Comparison of ENCODE assay signal across 9 cellular contexts in genomic region chr22:19958083-19959042, GRCh38. TPM values are rescaled to one million over a fixed set of nuclear protein-coding genes. Genes with fewer than 3 reads are reported as not detected.
DNase-seq lines count a peak whose midpoint lies in the region; ATAC-seq, FAIRE-seq and TF ChIP-seq lines count a peak whose summit lies in the region.
"Had no signal": no experiment of that assay in that cellular context is flagged by ENCODE, and none has a peak within 500 bp of the region (broad histone marks: within the 10 kb centered on the region; RNA-seq: fewer than 3 reads in every experiment).

No MANE protein-coding gene starts in this region.

- no peaks in the 10 kb centered on the region for H3K79me2 ChIP-seq in endothelial cell of umbilical vein (ENCODE audit: control insufficient read depth, insufficient read depth, low read length)

- in situ Hi-C loops in IMR-90 (cut with MboI; ENCODE audit: low sequenced_read_pairs): no loop called here

- H3K9me3 ChIP-seq in IMR-90 (ENCODE audit: control insufficient read depth, insufficient read depth, low read length) (no peaks in the 10 kb centered on the region), endothelial cell of umbilical vein (replicated peaks; ENCODE audit: control insufficient read depth, insufficient read depth, low read length) (no peaks in the 10 kb centered on the region), mesenchymal stem cell (ENCODE audit: control insufficient read depth, low read length) (no peaks in the 10 kb centered on the region), tibial nerve (no peaks in the 10 kb centered on the region), Peyer's patch (no peaks in the 10 kb centered on the region)

- H3K79me1 ChIP-seq in IMR-90 (ENCODE audit: low read depth in 1 of 2, low read length in 2 of 2): peaks cover 34 to 81% of the 10 kb centered on the region in 2 experiments
- H3K79me1 ChIP-seq in mesenchymal stem cell (replicated peaks; ENCODE audit: low read length, poor library complexity, severe bottlenecking): peaks cover 4% of the 10 kb centered on the region

- TF ChIP-seq EP300 in tibial nerve (IDR thresholded peaks at IDR 0.05): no peak

- H4K20me1 ChIP-seq in IMR-90 (ENCODE audit: insufficient read depth, low read length) (peaks cover 63% of the 10 kb centered on the region), endothelial cell of umbilical vein (replicated peaks; ENCODE audit: control insufficient read depth, extremely low read depth, insufficient read depth, low read length) (no peaks in the 10 kb centered on the region)

- H4K5ac ChIP-seq in IMR-90 (ENCODE audit: low read depth, low read length): peak overlapping the region; percentile 16; the same call in 1 of the 2 replicates

- no peak overlapping the region for H3K18ac ChIP-seq in IMR-90 (ENCODE audit: low read depth, low read length)
- peak overlapping the region; percentile 33 to 78 for H3K18ac ChIP-seq in mesenchymal stem cell (ENCODE audit: low read depth in 1 of 2, low read length in 2 of 2)

- H3K9ac ChIP-seq in IMR-90 (ENCODE audit: low read depth, low read length): no peak overlapping the region
- H3K9ac ChIP-seq in endothelial cell of umbilical vein (replicated peaks; ENCODE audit: extremely low read depth, insufficient read depth, low read length): no peak overlapping the region
- peak overlapping the region; percentile 83 for H3K9ac ChIP-seq in mesenchymal stem cell (ENCODE audit: low read length)

- H2BK120ac ChIP-seq in IMR-90 (ENCODE audit: low read depth, low read length) (no peak overlapping the region), mesenchymal stem cell (ENCODE audit: low read depth, low read length) (peak overlapping the region; percentile 67)

- no peak overlapping the region for H4K91ac ChIP-seq in IMR-90 (ENCODE audit: insufficient read depth, low read depth, low read length)
- H4K91ac ChIP-seq in mesenchymal stem cell (ENCODE audit: low read length): peak overlapping the region; percentile 71

- H3K36me3 ChIP-seq in IMR-90 (ENCODE audit: control insufficient read depth, insufficient read depth, low read length) (peaks cover 15% of the 10 kb centered on the region), endothelial cell of umbilical vein (ENCODE audit: control insufficient read depth in 2 of 2, extremely low read depth in 1 of 2, insufficient read depth in 2 of 2, low read length in 2 of 2) (peaks cover 0 to 14% of the 10 kb centered on the region in 2 experiments), mesenchymal stem cell (ENCODE audit: control insufficient read depth in 1 of 2, insufficient read depth in 2 of 2, low read depth in 1 of 2, low read length in 2 of 2) (peaks cover 0 to 26% of the 10 kb centered on the region in 2 experiments), tibial nerve (peaks cover 0 to 14% (median 0%) of the 10 kb centered on the region in 3 donors), Peyer's patch (no peaks in the 10 kb centered on the region)

- H3K4me3 ChIP-seq in IMR-90 (ENCODE audit: insufficient read depth, low read depth, low read length): no peak overlapping the region
- H3K4me3 ChIP-seq in endothelial cell of umbilical vein (replicated peaks in 1 of 3; ENCODE audit: insufficient read depth in 1 of 3, low read depth in 1 of 3, low read length in 3 of 3): no peak overlapping the region
- H3K4me3 ChIP-seq in mesenchymal stem cell (ENCODE audit: insufficient read depth in 1 of 2, low read depth in 1 of 2, low read length in 2 of 2): peak overlapping the region in 1 of 2 experiments; percentile 78
- peak overlapping the region in 1 of 4 donors; percentile 38 for H3K4me3 ChIP-seq in tibial nerve
- peak overlapping the region in 1 of 4 donors; percentile 40 for H3K4me3 ChIP-seq in Peyer's patch

- H2AK5ac ChIP-seq in IMR-90 (ENCODE audit: low read depth, low read length) (peak overlapping the region; percentile 54; the same call in 1 of the 2 replicates), mesenchymal stem cell (ENCODE audit: low read length, severe bottlenecking) (peak overlapping the region; percentile 64)

- no peak overlapping the region for H2BK20ac ChIP-seq in IMR-90 (ENCODE audit: low read depth, low read length)

- dilution Hi-C loops in IMR-90 (cut with HindIII; ENCODE audit: low sequenced_read_pairs, unreplicated experiment) (no loop called here), endothelial cell of umbilical vein (cut with MboI; ENCODE audit: extremely low pct_ligation_motif_present, low sequenced_read_pairs) (no loop called here)

- CTCF ChIA-PET in IMR-90 (lab: Yijun Ruan, JAX): interaction anchor here (1.0 kb wide), 1 partner anchor 228 kb away, joined by 4 read pairs; no protein-coding TSS in a partner anchor
- CTCF ChIA-PET in endothelial cell of umbilical vein (lab: Charles Lee): interaction anchor here (0.8 to 1.7 kb wide), 6 partner anchors 9 to 234 kb away, joined by 3 to 7 read pairs (median 4); no protein-coding TSS in a partner anchor

- H3K23ac ChIP-seq in IMR-90 (ENCODE audit: low read depth, low read length): no peak overlapping the region
- no peak overlapping the region for H3K23ac ChIP-seq in mesenchymal stem cell (ENCODE audit: low read length in 2 of 2)

- POLR2A ChIA-PET in IMR-90 (lab: Charles Lee; ENCODE audit: unreplicated experiment): interaction anchor here (0.5 kb wide), 1 partner anchor 1740 kb away, joined by 3 read pairs; no protein-coding TSS in a partner anchor
- POLR2A ChIA-PET in endothelial cell of umbilical vein (lab: Charles Lee): interaction anchor here (0.9 kb wide), 1 partner anchor 8 kb away, joined by 5 read pairs; no protein-coding TSS in a partner anchor

- H3K14ac ChIP-seq in IMR-90 (replicated peaks; ENCODE audit: low read depth, low read length): peak overlapping the region; percentile 57; the same call in 1 of the 2 replicates
- no peak overlapping the region for H3K14ac ChIP-seq in mesenchymal stem cell (ENCODE audit: low read length in 2 of 2)

- H2AK9ac ChIP-seq in IMR-90 (replicated peaks; ENCODE audit: low read depth, low read length, poor library complexity): peak overlapping the region; percentile 70

- H3K4ac ChIP-seq in IMR-90 (ENCODE audit: low read depth, low read length) (peak overlapping the region; percentile 34), mesenchymal stem cell (ENCODE audit: low read depth in 1 of 2, low read length in 2 of 2) (peak overlapping the region; percentile 70 to 74)

- H3K27ac ChIP-seq in IMR-90 (ENCODE audit: insufficient read depth, low read length) (no peak overlapping the region), endothelial cell of umbilical vein (ENCODE audit: insufficient read depth, low read depth, low read length) (no peak overlapping the region), mesenchymal stem cell (ENCODE audit: low read length, poor library complexity, severe bottlenecking) (peak overlapping the region; percentile 28), tibial nerve (peak overlapping the region; percentile 35 to 80 (median 54)), Peyer's patch (no peak overlapping the region)

- H3K56ac ChIP-seq in IMR-90 (ENCODE audit: extremely low read depth, insufficient read depth, low read length): no peak overlapping the region

- H3K4me2 ChIP-seq in IMR-90 (ENCODE audit: low read depth, low read length) (no peak overlapping the region), endothelial cell of umbilical vein (ENCODE audit: insufficient read depth, low read length) (peak overlapping the region; percentile 64), mesenchymal stem cell (ENCODE audit: low read length, poor library complexity, severe bottlenecking) (peak overlapping the region; percentile 88)

- H2BK12ac ChIP-seq in mesenchymal stem cell (ENCODE audit: low read length in 2 of 2): no peak overlapping the region

- peak; percentile 73 for DNase-seq in IMR-90
- no peak for DNase-seq in endothelial cell of umbilical vein (ENCODE audit: low read depth, low spot score)
- peak; percentile 84 for DNase-seq in mesenchymal stem cell
- DNase-seq in tibial nerve (ENCODE audit: low spot score in 2 of 2): peak in 1 of 2 donors; percentile 33
- no peak for DNase-seq in activated CD8-positive, alpha-beta memory T cell treated with anti-CD3 and anti-CD28 coated beads, Interleukin-2, amount 50 U/mL, for 48 hours
- DNase-seq in Peyer's patch: no peak
- DNase-seq: central memory CD4-positive, alpha-beta T cell had no signal

- H3K4me1 ChIP-seq in IMR-90 (ENCODE audit: control insufficient read depth, insufficient read depth, low read length) (peaks cover 29% of the 10 kb centered on the region), endothelial cell of umbilical vein (ENCODE audit: control insufficient read depth, extremely low read depth, insufficient read depth, low read length) (peaks cover 16% of the 10 kb centered on the region), mesenchymal stem cell (ENCODE audit: control insufficient read depth, insufficient read depth, low read depth, low read length) (peaks cover 43% of the 10 kb centered on the region), tibial nerve (peaks cover 0 to 64% (median 32%) of the 10 kb centered on the region in 4 donors), Peyer's patch (peaks cover 0 to 42% (median 4%) of the 10 kb centered on the region in 4 donors)

- H4K8ac ChIP-seq in IMR-90 (ENCODE audit: low read depth in 2 of 2, low read length in 2 of 2) (no peak overlapping the region), mesenchymal stem cell (ENCODE audit: low read length) (peak overlapping the region; percentile 64)

- H2BK15ac ChIP-seq in IMR-90 (ENCODE audit: low read depth, low read length) (no peak overlapping the region), mesenchymal stem cell (ENCODE audit: low read depth, poor library complexity, severe bottlenecking) (no peak overlapping the region)

- no peak for TF ChIP-seq RAD21 in IMR-90 (IDR thresholded peaks at IDR 0.05; ENCODE audit: low read length)

- peak; percentile 37 for FAIRE-seq in endothelial cell of umbilical vein (lab: Jason Lieb, UNC)

- H2AFZ ChIP-seq in IMR-90 (replicated peaks; ENCODE audit: low read length, poor library complexity) (peak overlapping the region; percentile 80), endothelial cell of umbilical vein (ENCODE audit: low read depth, low read length) (no peak overlapping the region), mesenchymal stem cell (ENCODE audit: low read depth, low read length) (no peak overlapping the region)

- WGBS in IMR-90 (ENCODE audit: extremely low coverage in 2 of 2, insufficient read length in 1 of 2), 2 experiments: 60% methylated on average over 2 of the region's 19 CpGs; no CpG with 5 or more reads in 1 of the 2 experiments
- 78% methylated on average over 18 of the region's 19 CpGs for WGBS in mesenchymal stem cell
- WGBS in tibial nerve, 2 donors: 62 to 76% methylated on average over 19 of the region's 19 CpGs

- intact Hi-C loops in IMR-90 (cut with micrococcal nuclease): no loop called here
- intact Hi-C loops in endothelial cell of umbilical vein (cut with micrococcal nuclease): no loop called here

- TF ChIP-seq CTCF in IMR-90 (conservative IDR thresholded peaks at IDR 0.05; ENCODE audit: low read depth, low read length) (no peak), endothelial cell of umbilical vein (IDR thresholded peaks at IDR 0.05; ENCODE audit: extremely low read depth in 1 of 2, insufficient read depth in 1 of 2, low read depth in 1 of 2, low read length in 2 of 2) (no peak), tibial nerve (IDR thresholded peaks at IDR 0.05) (no peak), Peyer's patch (IDR thresholded peaks at IDR 0.05) (no peak)

- H3K9me1 ChIP-seq in IMR-90 (ENCODE audit: insufficient read depth, low read length) (peaks cover 38% of the 10 kb centered on the region), endothelial cell of umbilical vein (replicated peaks; ENCODE audit: control insufficient read depth, extremely low read depth, insufficient read depth, low read length) (no peaks in the 10 kb centered on the region)

- BruUV-seq in IMR-90 (replicated peaks; lab: Mats Ljungman, UMichigan) (no TSS peak), endothelial cell of umbilical vein (replicated peaks; lab: Mats Ljungman, UMichigan) (no TSS peak)

- TF ChIP-seq POLR2A in IMR-90 (IDR thresholded peaks at IDR 0.05; ENCODE audit: low read depth, low read length) (no peak), endothelial cell of umbilical vein (IDR thresholded peaks at IDR 0.05; ENCODE audit: low read depth, low read length) (no peak), tibial nerve (IDR thresholded peaks at IDR 0.05) (no peak), Peyer's patch (IDR thresholded peaks at IDR 0.05) (no peak)

- H2BK5ac ChIP-seq in IMR-90 (ENCODE audit: low read depth, low read length, poor library complexity, severe bottlenecking): no peak overlapping the region
- no peak overlapping the region for H2BK5ac ChIP-seq in mesenchymal stem cell (ENCODE audit: low read depth, low read length, poor library complexity, severe bottlenecking)

- ATAC-seq in IMR-90 (ENCODE audit: low read depth) (no peak; the same call in 1 of the 2 replicates), GM21390 (IDR thresholded peaks at IDR 0.05; ENCODE audit: unreplicated experiment) (no peak), esophagus mucosa (no peak)

- no peaks in the 10 kb centered on the region for H3K27me3 ChIP-seq in IMR-90 (ENCODE audit: control insufficient read depth, insufficient read depth, low read length)
- H3K27me3 ChIP-seq in endothelial cell of umbilical vein (ENCODE audit: control insufficient read depth in 2 of 2, insufficient read depth in 2 of 2, low read length in 2 of 2): no peaks in the 10 kb centered on the region
- no peaks in the 10 kb centered on the region for H3K27me3 ChIP-seq in mesenchymal stem cell (ENCODE audit: control insufficient read depth in 1 of 2, insufficient read depth in 1 of 2, low read length in 2 of 2)
- no peaks in the 10 kb centered on the region for H3K27me3 ChIP-seq in tibial nerve
- no peaks in the 10 kb centered on the region for H3K27me3 ChIP-seq in Peyer's patch

RNA-seq across cellular contexts. Expression of gene TXNRD2, which starts 16.7 kb away (rescaled TPM):
- total RNA-seq in IMR-90 (2012; rRNA removed): 14.7 and 15.6 TPM in 2 replicates
- 25.7 and 28.4 TPM in 2 replicates for polyA plus RNA-seq in IMR-90 (2012; rRNA removed)
- polyA plus RNA-seq in IMR-90 (2012; cell fraction: cytosol; rRNA removed): 29.7 and 38.9 TPM in 2 replicates
- polyA plus RNA-seq in IMR-90 (2012; cell fraction: nucleus; rRNA removed; ENCODE audit: low replicate concordance): 47.3 and 92.8 TPM in 2 replicates
- total RNA-seq in endothelial cell of umbilical vein: 211 and 245 TPM in 2 replicates
- 440 and 511 TPM in 2 replicates for polyA plus RNA-seq in endothelial cell of umbilical vein
- 259 and 341 TPM in 2 replicates for polyA plus RNA-seq in endothelial cell of umbilical vein (2011; cell fraction: cytosol; rRNA removed)
- 576 and 663 TPM in 2 replicates for polyA plus RNA-seq in endothelial cell of umbilical vein (2011; cell fraction: nucleus; rRNA removed)
- polyA plus RNA-seq in endothelial cell of umbilical vein (2012): 102 and 113 TPM in 2 replicates
- 102 and 126 TPM in 2 replicates for polyA minus RNA-seq in endothelial cell of umbilical vein
- polyA minus RNA-seq in endothelial cell of umbilical vein (2011; cell fraction: cytosol; rRNA and poly(A)+ RNA removed): 25.2 TPM
- 91.1 and 144 TPM in 2 replicates for polyA minus RNA-seq in endothelial cell of umbilical vein (2011; cell fraction: nucleus; rRNA and poly(A)+ RNA removed)
- polyA plus RNA-seq in mesenchymal stem cell (2013, experiment 1 of 2): 5.8 TPM
- polyA plus RNA-seq in mesenchymal stem cell (2013, experiment 2 of 2): 6.0 TPM
- 10 to 100 TPM; 34.8 to 40.6 (median 37.8) TPM for total RNA-seq in tibial nerve
- 10 to 100 TPM; 24.7 to 29.8 (median 27.2) TPM for total RNA-seq in Peyer's patch
- 11.7 TPM for total RNA-seq in esophagus mucosa

RNA-seq across cellular contexts. Expression of gene COMT, which starts 16.8 kb away (rescaled TPM):
- 175 and 202 TPM in 2 replicates for total RNA-seq in IMR-90 (2012; rRNA removed)
- 296 and 347 TPM in 2 replicates for polyA plus RNA-seq in IMR-90 (2012; rRNA removed)
- 473 and 691 TPM in 2 replicates for polyA plus RNA-seq in IMR-90 (2012; cell fraction: cytosol; rRNA removed)
- polyA plus RNA-seq in IMR-90 (2012; cell fraction: nucleus; rRNA removed; ENCODE audit: low replicate concordance): 159 and 329 TPM in 2 replicates
- 221 and 246 TPM in 2 replicates for total RNA-seq in endothelial cell of umbilical vein
- polyA plus RNA-seq in endothelial cell of umbilical vein: 537 and 579 TPM in 2 replicates
- 320 and 379 TPM in 2 replicates for polyA plus RNA-seq in endothelial cell of umbilical vein (2011; cell fraction: cytosol; rRNA removed)
- polyA plus RNA-seq in endothelial cell of umbilical vein (2011; cell fraction: nucleus; rRNA removed): 183 and 186 TPM in 2 replicates
- polyA plus RNA-seq in endothelial cell of umbilical vein (2012): 145 and 199 TPM in 2 replicates
- 206 and 246 TPM in 2 replicates for polyA minus RNA-seq in endothelial cell of umbilical vein
- polyA minus RNA-seq in endothelial cell of umbilical vein (2011; cell fraction: cytosol; rRNA and poly(A)+ RNA removed): 31.5 TPM
- polyA minus RNA-seq in endothelial cell of umbilical vein (2011; cell fraction: nucleus; rRNA and poly(A)+ RNA removed): 38.0 and 46.4 TPM in 2 replicates
- polyA plus RNA-seq in mesenchymal stem cell (2013, experiment 1 of 2): 51.6 TPM
- polyA plus RNA-seq in mesenchymal stem cell (2013, experiment 2 of 2): 55.0 TPM
- 100 to 1,000 TPM; 212 to 306 (median 240) TPM for total RNA-seq in tibial nerve
- 100 to 1,000 TPM in 3 of 4 donors, 10 to 100 TPM in 1; 89.1 to 149 (median 138) TPM for total RNA-seq in Peyer's patch
- total RNA-seq in esophagus mucosa: 146 TPM

RNA-seq across cellular contexts. Expression of gene ARVCF, which starts 58.3 kb away (rescaled TPM):
- total RNA-seq in IMR-90 (2012; rRNA removed) (8.6 and 12.2 TPM in 2 replicates), endothelial cell of umbilical vein (105 and 109 TPM in 2 replicates), tibial nerve (10 to 100 TPM; 47.5 to 98.3 (median 80.6) TPM), Peyer's patch (10 to 100 TPM; 10.7 to 21.2 (median 18.4) TPM), esophagus mucosa (3.1 TPM)
- polyA plus RNA-seq in IMR-90 (2012; rRNA removed) (14.1 and 18.1 TPM in 2 replicates), endothelial cell of umbilical vein (81.3 and 83.6 TPM in 2 replicates)
- 8.9 and 14.7 TPM in 2 replicates for polyA plus RNA-seq in IMR-90 (2012; cell fraction: cytosol; rRNA removed)
- 46.1 and 149 TPM in 2 replicates for polyA plus RNA-seq in IMR-90 (2012; cell fraction: nucleus; rRNA removed; ENCODE audit: low replicate concordance)
- 30.5 and 49.1 TPM in 2 replicates for polyA plus RNA-seq in endothelial cell of umbilical vein (2011; cell fraction: cytosol; rRNA removed)
- polyA plus RNA-seq in endothelial cell of umbilical vein (2011; cell fraction: nucleus; rRNA removed): 288 and 295 TPM in 2 replicates
- polyA plus RNA-seq in endothelial cell of umbilical vein (2012): 22.8 and 27.5 TPM in 2 replicates
- 43.0 and 52.9 TPM in 2 replicates for polyA minus RNA-seq in endothelial cell of umbilical vein
- 1.7 TPM for polyA minus RNA-seq in endothelial cell of umbilical vein (2011; cell fraction: cytosol; rRNA and poly(A)+ RNA removed)
- 58.2 and 105 TPM in 2 replicates for polyA minus RNA-seq in endothelial cell of umbilical vein (2011; cell fraction: nucleus; rRNA and poly(A)+ RNA removed)
- polyA plus RNA-seq in mesenchymal stem cell (2013, experiment 1 of 2): 3.0 TPM
- 3.2 TPM for polyA plus RNA-seq in mesenchymal stem cell (2013, experiment 2 of 2)

Comparison
In these comparisons a context has a peak if more than half of its experiments do, and no peak if none do; other contexts are left out.
1. DNase-seq: peak in IMR-90 (single experiment) and mesenchymal stem cell (single experiment); none in endothelial cell of umbilical vein (single experiment), activated CD8-positive, alpha-beta memory T cell treated with anti-CD3 and anti-CD28 coated beads, Interleukin-2, amount 50 U/mL, for 48 hours (single experiment) and Peyer's patch (0 of 3).
2. H3K27ac ChIP-seq: peak in mesenchymal stem cell (single experiment) and tibial nerve (4 of 4); none in IMR-90 (single experiment), endothelial cell of umbilical vein (single experiment) and Peyer's patch (0 of 4).